In the genomic region with DNA sequence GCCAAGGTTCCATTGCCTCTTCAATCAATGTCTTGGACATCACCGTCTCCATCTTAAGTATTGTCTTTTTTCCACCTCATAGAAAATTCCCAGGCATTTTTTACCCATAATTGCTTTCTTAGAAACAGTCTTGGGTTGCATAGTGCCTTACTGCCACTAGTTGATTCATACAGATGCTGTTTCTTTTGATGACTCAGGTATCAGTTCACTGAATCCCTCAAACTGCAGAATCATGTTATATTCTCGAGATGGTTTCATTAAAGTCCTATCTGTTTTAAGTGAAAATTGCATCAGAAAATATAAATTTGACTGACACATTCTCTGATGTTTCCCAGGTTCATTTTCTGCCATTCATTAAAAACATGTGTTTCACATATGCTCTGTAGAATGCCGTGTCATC, we compare ENCODE assay signal across 15 cellular contexts.
"Had no signal": no experiment of that assay in that cellular context is flagged by ENCODE, and none has a peak within 500 bp of the region (broad histone marks: within the 10 kb centered on the region; RNA-seq: fewer than 3 reads in every experiment).

No MANE protein-coding gene starts in this region.

- H3K27me3 ChIP-seq: cardiac muscle cell, spleen had no signal

- H3K36me3 Mint-ChIP-seq: activated CD4-positive, alpha-beta memory T cell treated with anti-CD3 and anti-CD28 coated beads for 36 hours had no signal

- H3K4me3 Mint-ChIP-seq: activated CD4-positive, alpha-beta memory T cell treated with anti-CD3 and anti-CD28 coated beads for 36 hours; T-helper 2 cell treated with Interferon-gamma antibody and Interleukin-4, amounts not matched to agents 5 μg/mL and 100 μg/mL, for 36 hours had no signal

- H3K27ac ChIP-seq: cardiac muscle cell, coronary artery, spleen had no signal

- H3K27ac Mint-ChIP-seq: activated CD4-positive, alpha-beta memory T cell treated with anti-CD3 and anti-CD28 coated beads for 36 hours; T-helper 2 cell treated with Interferon-gamma antibody and Interleukin-4, amounts not matched to agents 5 μg/mL and 100 μg/mL, for 36 hours had no signal

- H3K4me1 ChIP-seq: spleen had no signal

- H3K36me3 ChIP-seq: cardiac muscle cell, spleen had no signal

- H3K27me3 Mint-ChIP-seq: activated CD4-positive, alpha-beta memory T cell treated with anti-CD3 and anti-CD28 coated beads for 36 hours had no signal

- ATAC-seq: left ventricle myocardium superior, sciatic nerve had no signal

- DNase-seq: activated CD4-positive, alpha-beta memory T cell treated with anti-CD3 and anti-CD28 coated beads for 36 hours; activated CD4-positive, CD25-positive, alpha-beta regulatory T cell treated with anti-CD3 and anti-CD28 coated beads, Interleukin-2, amount 50 U/mL, for 72 hours; activated naive CD4-positive, alpha-beta T cell; activated T-cell treated with anti-CD3 and anti-CD28 coated beads, Interleukin-2, amount 50 U/mL, for 48 hours; effector CD4-positive, alpha-beta T cell; left ventricle myocardium superior; spleen; stimulated activated CD4-positive, alpha-beta T cell treated with anti-CD3 and anti-CD28 coated beads, Interleukin-2, amount 100 ng/mL, for 24 hours; stimulated activated naive CD4-positive, alpha-beta T cell; substantia nigra; trophoblast cell had no signal

- H3K4me3 ChIP-seq: cardiac muscle cell, coronary artery, spleen had no signal
